ENCODE assay signal across 25 cellular contexts in the genomic region with DNA sequence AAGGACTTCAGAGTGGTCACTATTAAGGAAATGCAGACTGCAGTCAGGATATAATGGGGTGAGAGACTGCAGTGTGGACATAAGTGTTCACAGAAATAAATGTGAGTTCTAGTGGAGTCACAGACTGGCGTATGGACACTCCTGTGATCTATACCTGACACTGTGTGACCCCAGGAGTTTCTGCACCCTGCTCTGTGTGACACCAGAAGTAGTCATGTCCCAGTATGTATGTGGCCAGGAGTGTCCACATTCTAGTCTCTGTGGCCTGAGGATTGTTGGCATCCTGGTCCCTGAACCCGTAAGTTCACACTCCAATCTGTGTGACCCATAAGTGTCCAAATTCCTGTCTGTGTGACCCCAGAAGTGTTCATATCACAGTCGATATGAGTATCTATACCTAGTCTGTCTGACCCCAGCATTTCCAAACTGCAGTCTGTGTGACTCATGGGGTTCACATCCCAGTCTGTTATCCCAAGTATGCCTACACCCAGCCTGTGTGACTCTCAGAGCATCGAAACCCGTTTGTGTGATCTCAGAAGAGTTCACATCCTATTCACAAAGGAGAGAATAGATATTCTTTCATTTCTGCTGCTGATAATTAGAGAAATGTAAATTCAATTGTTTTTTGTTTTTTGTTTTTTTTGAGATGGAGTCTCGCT.
"Had no signal": no experiment of that assay in that cellular context is flagged by ENCODE, and none has a peak within 500 bp of the region (broad histone marks: within the 10 kb centered on the region; RNA-seq: fewer than 3 reads in every experiment).

No MANE protein-coding gene starts in this region.

- H3K4me3 Mint-ChIP-seq: activated CD4-positive, alpha-beta T cell treated with anti-CD3 and anti-CD28 coated beads for 36 hours; activated CD8-positive, alpha-beta memory T cell treated with anti-CD3 and anti-CD28 coated beads, Interleukin-2, amount 10 ng/mL, durations not matched to agents 7 days and 5 days; activated CD8-positive, alpha-beta T cell treated with anti-CD3 and anti-CD28 coated beads, Interleukin-2, amount 10 ng/mL, durations not matched to agents 7 days and 5 days; activated naive CD8-positive, alpha-beta T cell; activated T-cell treated with anti-CD3 and anti-CD28 coated beads, Interleukin-2, amount 50 U/mL, for 72 hours; brain; endodermal cell; immature natural killer cell; naive thymus-derived CD4-positive, alpha-beta T cell; neural progenitor cell had no signal

- H3K4me1 Mint-ChIP-seq: brain; immature natural killer cell; naive thymus-derived CD4-positive, alpha-beta T cell had no signal

- H3K27me3 Mint-ChIP-seq: activated CD4-positive, alpha-beta T cell treated with anti-CD3 and anti-CD28 coated beads for 36 hours; activated naive CD8-positive, alpha-beta T cell had no signal

- DNase-seq: activated CD4-positive, alpha-beta T cell treated with anti-CD3 and anti-CD28 coated beads for 36 hours; activated CD4-positive, CD25-positive, alpha-beta regulatory T cell; activated CD8-positive, alpha-beta memory T cell treated with anti-CD3 and anti-CD28 coated beads, Interleukin-2, amount 10 ng/mL, durations not matched to agents 7 days and 5 days; activated CD8-positive, alpha-beta T cell treated with anti-CD3 and anti-CD28 coated beads, Interleukin-2, amount 10 ng/mL, durations not matched to agents 7 days and 5 days; activated effector memory CD4-positive, alpha-beta T cell treated with Interleukin-2 at 50 U/mL for 16 hours; activated naive CD4-positive, alpha-beta T cell treated with Interleukin-2 at 50 U/mL for 16 hours; activated T-cell treated with anti-CD3 and anti-CD28 coated beads for 4 hours; activated T-cell treated with anti-CD3 and anti-CD28 coated beads, Interleukin-2, amount 50 U/mL, for 72 hours; anterior cingulate cortex; caudate nucleus; endodermal cell; head of caudate nucleus; hypothalamus; immature natural killer cell; midbrain; naive thymus-derived CD4-positive, alpha-beta T cell; occipital lobe; right cardiac atrium; stimulated activated CD4-positive, alpha-beta T cell treated with anti-CD3 and anti-CD28 coated beads, Interleukin-2, amount 100 ng/mL, for 48 hours; stimulated activated naive CD8-positive, alpha-beta T cell treated with anti-CD3 and anti-CD28 coated beads, Interleukin-15, Interleukin-2, amounts not matched to agents 100 U/mL and 50 U/mL, for 24 hours; testis; transverse colon had no signal

- H3K9me3 Mint-ChIP-seq: activated T-cell treated with anti-CD3 and anti-CD28 coated beads, Interleukin-2, amount 50 U/mL, for 72 hours; immature natural killer cell; naive thymus-derived CD4-positive, alpha-beta T cell had no signal

- H3K27ac Mint-ChIP-seq: activated CD4-positive, alpha-beta T cell treated with anti-CD3 and anti-CD28 coated beads for 36 hours; activated CD8-positive, alpha-beta memory T cell treated with anti-CD3 and anti-CD28 coated beads, Interleukin-2, amount 10 ng/mL, durations not matched to agents 7 days and 5 days; activated CD8-positive, alpha-beta T cell treated with anti-CD3 and anti-CD28 coated beads, Interleukin-2, amount 10 ng/mL, durations not matched to agents 7 days and 5 days; activated naive CD8-positive, alpha-beta T cell; activated T-cell treated with anti-CD3 and anti-CD28 coated beads, Interleukin-2, amount 50 U/mL, for 72 hours; brain; endodermal cell; immature natural killer cell; neural progenitor cell had no signal

- H3K36me3 Mint-ChIP-seq: activated CD8-positive, alpha-beta memory T cell treated with anti-CD3 and anti-CD28 coated beads, Interleukin-2, amount 10 ng/mL, durations not matched to agents 7 days and 5 days; activated naive CD8-positive, alpha-beta T cell; brain; immature natural killer cell; naive thymus-derived CD4-positive, alpha-beta T cell; neural progenitor cell had no signal
